1 cellular context compared by ENCODE assay signal in the genomic region with DNA sequence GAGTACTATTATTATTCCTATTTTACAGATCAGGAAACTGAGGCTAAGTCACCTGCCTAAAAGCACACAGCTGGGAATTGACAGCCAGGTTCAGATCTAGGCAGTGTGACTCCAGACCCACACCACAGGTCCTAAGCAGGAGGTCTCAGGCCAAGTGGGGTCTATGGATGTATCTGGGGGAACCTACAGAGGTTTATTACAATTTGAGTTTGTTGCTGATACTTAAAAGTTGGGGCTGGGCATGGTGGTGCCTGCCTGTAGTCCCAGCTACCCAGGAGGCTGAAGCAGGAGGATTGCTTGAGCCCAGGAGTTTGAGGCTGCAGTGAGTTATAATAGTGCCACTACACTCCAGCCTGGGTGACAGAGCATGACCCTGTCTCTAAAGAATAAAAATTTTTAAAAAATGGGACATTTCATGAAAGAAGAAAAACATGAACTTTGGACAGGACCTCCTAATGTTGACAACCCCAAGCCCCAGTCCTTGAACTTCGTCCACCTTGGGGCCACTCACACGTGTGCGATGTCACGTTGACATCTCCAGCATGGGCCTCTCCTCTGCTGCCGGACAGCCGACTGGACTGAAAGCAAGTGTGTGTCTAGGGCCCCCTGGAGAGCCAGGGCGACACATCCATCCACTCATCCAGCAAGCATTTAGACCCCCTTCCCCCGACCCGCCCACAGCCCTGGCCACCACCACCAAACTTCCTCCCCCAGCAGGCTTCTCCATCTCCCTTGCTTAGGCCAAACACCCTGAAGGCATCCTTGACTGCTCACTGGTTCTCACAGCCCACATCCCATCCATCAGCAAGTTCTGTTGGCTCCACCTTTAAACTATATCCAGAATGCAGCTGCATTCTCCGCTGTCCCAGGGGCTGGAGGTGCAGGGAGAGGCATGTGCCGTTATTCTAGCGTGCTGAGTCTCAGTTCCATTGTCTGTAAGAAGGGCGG.
TF ChIP-seq lines count a peak whose summit lies in the region.

No MANE protein-coding gene starts in this region.

TF ChIP-seq in HepG2, 621 proteins besides CTCF, POLR2A, EP300 and RAD21 (continued from another document):
- peak; percentile 81 for TF ChIP-seq GATAD1 (CRISPR knock-in tag; IDR thresholded peaks at IDR 0.05)
- TF ChIP-seq, protein P1, sequence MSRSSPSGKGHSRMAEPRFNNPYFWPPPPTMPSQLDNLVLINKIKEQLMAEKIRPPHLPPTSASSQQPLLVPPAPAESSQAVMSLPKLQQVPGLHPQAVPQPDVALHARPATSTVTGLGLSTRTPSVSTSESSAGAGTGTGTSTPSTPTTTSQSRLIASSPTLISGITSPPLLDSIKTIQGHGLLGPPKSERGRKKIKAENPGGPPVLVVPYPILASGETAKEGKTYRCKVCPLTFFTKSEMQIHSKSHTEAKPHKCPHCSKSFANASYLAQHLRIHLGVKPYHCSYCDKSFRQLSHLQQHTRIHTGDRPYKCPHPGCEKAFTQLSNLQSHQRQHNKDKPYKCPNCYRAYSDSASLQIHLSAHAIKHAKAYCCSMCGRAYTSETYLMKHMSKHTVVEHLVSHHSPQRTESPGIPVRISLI (CRISPR knock-in tag; IDR thresholded peaks at IDR 0.05; ENCODE audit: borderline replicate concordance), result peak; percentile 96
- TF ChIP-seq ELF3 (CRISPR knock-in tag; IDR thresholded peaks at IDR 0.05), result peak; percentile 97
- TF ChIP-seq CEBPG (CRISPR knock-in tag; IDR thresholded peaks at IDR 0.05), result peak; percentile 82
- TF ChIP-seq, protein P2, sequence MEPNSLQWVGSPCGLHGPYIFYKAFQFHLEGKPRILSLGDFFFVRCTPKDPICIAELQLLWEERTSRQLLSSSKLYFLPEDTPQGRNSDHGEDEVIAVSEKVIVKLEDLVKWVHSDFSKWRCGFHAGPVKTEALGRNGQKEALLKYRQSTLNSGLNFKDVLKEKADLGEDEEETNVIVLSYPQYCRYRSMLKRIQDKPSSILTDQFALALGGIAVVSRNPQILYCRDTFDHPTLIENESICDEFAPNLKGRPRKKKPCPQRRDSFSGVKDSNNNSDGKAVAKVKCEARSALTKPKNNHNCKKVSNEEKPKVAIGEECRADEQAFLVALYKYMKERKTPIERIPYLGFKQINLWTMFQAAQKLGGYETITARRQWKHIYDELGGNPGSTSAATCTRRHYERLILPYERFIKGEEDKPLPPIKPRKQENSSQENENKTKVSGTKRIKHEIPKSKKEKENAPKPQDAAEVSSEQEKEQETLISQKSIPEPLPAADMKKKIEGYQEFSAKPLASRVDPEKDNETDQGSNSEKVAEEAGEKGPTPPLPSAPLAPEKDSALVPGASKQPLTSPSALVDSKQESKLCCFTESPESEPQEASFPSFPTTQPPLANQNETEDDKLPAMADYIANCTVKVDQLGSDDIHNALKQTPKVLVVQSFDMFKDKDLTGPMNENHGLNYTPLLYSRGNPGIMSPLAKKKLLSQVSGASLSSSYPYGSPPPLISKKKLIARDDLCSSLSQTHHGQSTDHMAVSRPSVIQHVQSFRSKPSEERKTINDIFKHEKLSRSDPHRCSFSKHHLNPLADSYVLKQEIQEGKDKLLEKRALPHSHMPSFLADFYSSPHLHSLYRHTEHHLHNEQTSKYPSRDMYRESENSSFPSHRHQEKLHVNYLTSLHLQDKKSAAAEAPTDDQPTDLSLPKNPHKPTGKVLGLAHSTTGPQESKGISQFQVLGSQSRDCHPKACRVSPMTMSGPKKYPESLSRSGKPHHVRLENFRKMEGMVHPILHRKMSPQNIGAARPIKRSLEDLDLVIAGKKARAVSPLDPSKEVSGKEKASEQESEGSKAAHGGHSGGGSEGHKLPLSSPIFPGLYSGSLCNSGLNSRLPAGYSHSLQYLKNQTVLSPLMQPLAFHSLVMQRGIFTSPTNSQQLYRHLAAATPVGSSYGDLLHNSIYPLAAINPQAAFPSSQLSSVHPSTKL (CRISPR knock-in tag; IDR thresholded peaks at IDR 0.05), result peak; percentile 99
- no peak for TF ChIP-seq RORA (CRISPR knock-in tag; IDR thresholded peaks at IDR 0.05)
- TF ChIP-seq FOXC1 (CRISPR knock-in tag; IDR thresholded peaks at IDR 0.05; ENCODE audit: borderline replicate concordance), result peak; percentile 71; the same call in 1 of the 2 replicates
- TF ChIP-seq, protein P3, sequence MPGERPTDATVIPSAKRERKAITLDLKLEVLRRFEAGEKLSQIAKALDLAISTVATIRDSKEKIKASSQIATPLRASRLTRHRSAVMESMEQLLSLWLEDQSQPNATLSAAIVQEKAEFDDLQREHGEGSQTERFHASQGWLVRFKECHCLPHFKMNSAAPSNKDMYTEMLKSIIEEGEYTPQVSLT (CRISPR knock-in tag; IDR thresholded peaks at IDR 0.05; ENCODE audit: borderline replicate concordance, low read depth), result no peak
- TF ChIP-seq, protein P4, sequence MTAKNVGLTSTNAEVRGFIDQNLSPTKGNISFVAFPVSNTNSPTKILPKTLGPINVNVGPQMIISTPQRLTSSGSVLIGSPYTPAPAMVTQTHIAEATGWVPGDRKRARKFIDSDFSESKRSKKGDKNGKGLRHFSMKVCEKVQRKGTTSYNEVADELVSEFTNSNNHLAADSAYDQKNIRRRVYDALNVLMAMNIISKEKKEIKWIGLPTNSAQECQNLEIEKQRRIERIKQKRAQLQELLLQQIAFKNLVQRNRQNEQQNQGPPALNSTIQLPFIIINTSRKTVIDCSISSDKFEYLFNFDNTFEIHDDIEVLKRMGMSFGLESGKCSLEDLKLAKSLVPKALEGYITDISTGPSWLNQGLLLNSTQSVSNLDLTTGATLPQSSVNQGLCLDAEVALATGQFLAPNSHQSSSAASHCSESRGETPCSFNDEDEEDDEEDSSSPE (CRISPR knock-in tag; IDR thresholded peaks at IDR 0.05), result peak; percentile 85
- TF ChIP-seq EEA1 (CRISPR knock-in tag; IDR thresholded peaks at IDR 0.05; ENCODE audit: borderline replicate concordance), result peak; percentile 64; the same call in 1 of the 2 replicates
- TF ChIP-seq ZNF160 (CRISPR knock-in tag; IDR thresholded peaks at IDR 0.05), result no peak; the same call in 1 of the 2 replicates
- TF ChIP-seq GZF1 (CRISPR knock-in tag; IDR thresholded peaks at IDR 0.05), result no peak
- TF ChIP-seq ZNF451 (CRISPR knock-in tag; IDR thresholded peaks at IDR 0.05), result peak; percentile 95
- TF ChIP-seq ZNF737 (CRISPR knock-in tag; IDR thresholded peaks at IDR 0.05; ENCODE audit: borderline replicate concordance), result no peak
- peak; percentile 98 for TF ChIP-seq ESRRA (CRISPR knock-in tag; IDR thresholded peaks at IDR 0.05; ENCODE audit: low read depth)
- no peak for TF ChIP-seq ZNF850 (CRISPR knock-in tag; conservative IDR thresholded peaks at IDR 0.05)
- 0 out of 2 replicates have a peak, but pooled peaks have one; percentile 71 for TF ChIP-seq ZKSCAN5 (CRISPR knock-in tag; IDR thresholded peaks at IDR 0.05)
- peak; percentile 100 for TF ChIP-seq ARNTL (CRISPR knock-in tag; IDR thresholded peaks at IDR 0.05)
- TF ChIP-seq, protein P5, sequence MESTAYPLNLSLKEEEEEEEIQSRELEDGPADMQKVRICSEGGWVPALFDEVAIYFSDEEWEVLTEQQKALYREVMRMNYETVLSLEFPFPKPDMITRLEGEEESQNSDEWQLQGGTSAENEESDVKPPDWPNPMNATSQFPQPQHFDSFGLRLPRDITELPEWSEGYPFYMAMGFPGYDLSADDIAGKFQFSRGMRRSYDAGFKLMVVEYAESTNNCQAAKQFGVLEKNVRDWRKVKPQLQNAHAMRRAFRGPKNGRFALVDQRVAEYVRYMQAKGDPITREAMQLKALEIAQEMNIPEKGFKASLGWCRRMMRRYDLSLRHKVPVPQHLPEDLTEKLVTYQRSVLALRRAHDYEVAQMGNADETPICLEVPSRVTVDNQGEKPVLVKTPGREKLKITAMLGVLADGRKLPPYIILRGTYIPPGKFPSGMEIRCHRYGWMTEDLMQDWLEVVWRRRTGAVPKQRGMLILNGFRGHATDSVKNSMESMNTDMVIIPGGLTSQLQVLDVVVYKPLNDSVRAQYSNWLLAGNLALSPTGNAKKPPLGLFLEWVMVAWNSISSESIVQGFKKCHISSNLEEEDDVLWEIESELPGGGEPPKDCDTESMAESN (CRISPR knock-in tag; conservative IDR thresholded peaks at IDR 0.05), result peak; percentile 77
- TF ChIP-seq, protein P6, sequence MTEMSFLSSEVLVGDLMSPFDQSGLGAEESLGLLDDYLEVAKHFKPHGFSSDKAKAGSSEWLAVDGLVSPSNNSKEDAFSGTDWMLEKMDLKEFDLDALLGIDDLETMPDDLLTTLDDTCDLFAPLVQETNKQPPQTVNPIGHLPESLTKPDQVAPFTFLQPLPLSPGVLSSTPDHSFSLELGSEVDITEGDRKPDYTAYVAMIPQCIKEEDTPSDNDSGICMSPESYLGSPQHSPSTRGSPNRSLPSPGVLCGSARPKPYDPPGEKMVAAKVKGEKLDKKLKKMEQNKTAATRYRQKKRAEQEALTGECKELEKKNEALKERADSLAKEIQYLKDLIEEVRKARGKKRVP (CRISPR knock-in tag; IDR thresholded peaks at IDR 0.05), result 0 out of 4 replicates have a peak, but pooled peaks of 1 of the 2 experiments have one; percentile 64
- peak; percentile 95 for TF ChIP-seq ZNF614 (CRISPR knock-in tag; IDR thresholded peaks at IDR 0.05; ENCODE audit: borderline replicate concordance)
- no peak for TF ChIP-seq PRPF4 (IDR thresholded peaks at IDR 0.05; ENCODE audit: low read depth, low read length, poor library complexity, severe bottlenecking)
- peak; percentile 96 for TF ChIP-seq ZBTB7A (CRISPR knock-in tag; IDR thresholded peaks at IDR 0.05)
- TF ChIP-seq ZNF441 (CRISPR knock-in tag; IDR thresholded peaks at IDR 0.05; ENCODE audit: borderline replicate concordance), result peak; percentile 20; the same call in 1 of the 2 replicates
- TF ChIP-seq, protein P7, sequence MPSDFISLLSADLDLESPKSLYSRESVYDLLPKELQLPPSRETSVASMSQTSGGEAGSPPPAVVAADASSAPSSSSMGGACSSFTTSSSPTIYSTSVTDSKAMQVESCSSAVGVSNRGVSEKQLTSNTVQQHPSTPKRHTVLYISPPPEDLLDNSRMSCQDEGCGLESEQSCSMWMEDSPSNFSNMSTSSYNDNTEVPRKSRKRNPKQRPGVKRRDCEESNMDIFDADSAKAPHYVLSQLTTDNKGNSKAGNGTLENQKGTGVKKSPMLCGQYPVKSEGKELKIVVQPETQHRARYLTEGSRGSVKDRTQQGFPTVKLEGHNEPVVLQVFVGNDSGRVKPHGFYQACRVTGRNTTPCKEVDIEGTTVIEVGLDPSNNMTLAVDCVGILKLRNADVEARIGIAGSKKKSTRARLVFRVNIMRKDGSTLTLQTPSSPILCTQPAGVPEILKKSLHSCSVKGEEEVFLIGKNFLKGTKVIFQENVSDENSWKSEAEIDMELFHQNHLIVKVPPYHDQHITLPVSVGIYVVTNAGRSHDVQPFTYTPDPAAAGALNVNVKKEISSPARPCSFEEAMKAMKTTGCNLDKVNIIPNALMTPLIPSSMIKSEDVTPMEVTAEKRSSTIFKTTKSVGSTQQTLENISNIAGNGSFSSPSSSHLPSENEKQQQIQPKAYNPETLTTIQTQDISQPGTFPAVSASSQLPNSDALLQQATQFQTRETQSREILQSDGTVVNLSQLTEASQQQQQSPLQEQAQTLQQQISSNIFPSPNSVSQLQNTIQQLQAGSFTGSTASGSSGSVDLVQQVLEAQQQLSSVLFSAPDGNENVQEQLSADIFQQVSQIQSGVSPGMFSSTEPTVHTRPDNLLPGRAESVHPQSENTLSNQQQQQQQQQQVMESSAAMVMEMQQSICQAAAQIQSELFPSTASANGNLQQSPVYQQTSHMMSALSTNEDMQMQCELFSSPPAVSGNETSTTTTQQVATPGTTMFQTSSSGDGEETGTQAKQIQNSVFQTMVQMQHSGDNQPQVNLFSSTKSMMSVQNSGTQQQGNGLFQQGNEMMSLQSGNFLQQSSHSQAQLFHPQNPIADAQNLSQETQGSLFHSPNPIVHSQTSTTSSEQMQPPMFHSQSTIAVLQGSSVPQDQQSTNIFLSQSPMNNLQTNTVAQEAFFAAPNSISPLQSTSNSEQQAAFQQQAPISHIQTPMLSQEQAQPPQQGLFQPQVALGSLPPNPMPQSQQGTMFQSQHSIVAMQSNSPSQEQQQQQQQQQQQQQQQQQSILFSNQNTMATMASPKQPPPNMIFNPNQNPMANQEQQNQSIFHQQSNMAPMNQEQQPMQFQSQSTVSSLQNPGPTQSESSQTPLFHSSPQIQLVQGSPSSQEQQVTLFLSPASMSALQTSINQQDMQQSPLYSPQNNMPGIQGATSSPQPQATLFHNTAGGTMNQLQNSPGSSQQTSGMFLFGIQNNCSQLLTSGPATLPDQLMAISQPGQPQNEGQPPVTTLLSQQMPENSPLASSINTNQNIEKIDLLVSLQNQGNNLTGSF (CRISPR knock-in tag; IDR thresholded peaks at IDR 0.05), result no peak
